In genomic region chr13:42652642-42653415, GRCh38 we compare ENCODE assay signal across 20 cellular contexts.
"Had no signal": no experiment of that assay in that cellular context is flagged by ENCODE, and none has a peak within 500 bp of the region (broad histone marks: within the 10 kb centered on the region; RNA-seq: fewer than 3 reads in every experiment).

No MANE protein-coding gene starts in this region.

- H3K36me3 Mint-ChIP-seq: immature natural killer cell; naive thymus-derived CD4-positive, alpha-beta T cell; stimulated activated naive B cell treated with anti-CD40 and anti-IgM and Interleukin-4, amounts not matched to agents 10 μg/mL and 1 μg/mL and 100 μg/mL, for 72 hours had no signal

- DNase-seq: colonic mucosa; dermis blood vessel endothelial cell; erythroblast; foreskin keratinocyte; immature natural killer cell; kidney; left cardiac atrium; left ventricle myocardium superior; naive thymus-derived CD4-positive, alpha-beta T cell; posterior cingulate gyrus; spleen; stimulated activated CD4-positive, alpha-beta T cell treated with anti-CD3 and anti-CD28 coated beads, Interleukin-15, amount 100 ng/mL, for 24 hours; stimulated activated CD4-positive, alpha-beta T cell treated with anti-CD3 and anti-CD28 coated beads, Interleukin-1b, Interleukin-23, amount 100 ng/mL, for 48 hours; stimulated activated CD4-positive, alpha-beta T cell treated with anti-CD3 and anti-CD28 coated beads, Interleukin-4, amount 100 ng/mL, for 4 hours; stimulated activated naive B cell treated with anti-CD40 and anti-IgM and Interleukin-4, amounts not matched to agents 10 μg/mL and 1 μg/mL and 100 μg/mL, for 72 hours; stimulated activated naive CD8-positive, alpha-beta T cell treated with anti-CD3 and anti-CD28 coated beads, Interleukin-15, amount 100 ng/mL, for 72 hours; testis had no signal

- H3K4me3 Mint-ChIP-seq: immature natural killer cell; naive thymus-derived CD4-positive, alpha-beta T cell; stimulated activated naive B cell treated with anti-CD40 and anti-IgM and Interleukin-4, amounts not matched to agents 10 μg/mL and 1 μg/mL and 100 μg/mL, for 72 hours; stimulated activated naive CD8-positive, alpha-beta T cell treated with anti-CD3 and anti-CD28 coated beads, Interleukin-15, amount 100 ng/mL, for 72 hours had no signal

- H3K36me3 ChIP-seq: colonic mucosa, spleen, tibial nerve had no signal

- H3K27ac Mint-ChIP-seq: immature natural killer cell; naive thymus-derived CD4-positive, alpha-beta T cell; stimulated activated naive B cell treated with anti-CD40 and anti-IgM and Interleukin-4, amounts not matched to agents 10 μg/mL and 1 μg/mL and 100 μg/mL, for 72 hours; stimulated activated naive CD8-positive, alpha-beta T cell treated with anti-CD3 and anti-CD28 coated beads, Interleukin-15, amount 100 ng/mL, for 72 hours had no signal

- H3K4me3 ChIP-seq: colonic mucosa, lung, spleen, testis, tibial nerve had no signal

- H3K4me1 Mint-ChIP-seq: naive thymus-derived CD4-positive, alpha-beta T cell; stimulated activated naive B cell treated with anti-CD40 and anti-IgM and Interleukin-4, amounts not matched to agents 10 μg/mL and 1 μg/mL and 100 μg/mL, for 72 hours; stimulated activated naive CD8-positive, alpha-beta T cell treated with anti-CD3 and anti-CD28 coated beads, Interleukin-15, amount 100 ng/mL, for 72 hours had no signal

- FAIRE-seq: kidney had no signal

- H3K27me3 ChIP-seq: colonic mucosa, testis had no signal

- H3K4me1 ChIP-seq: colonic mucosa, foreskin keratinocyte, spleen, testis, tibial nerve had no signal

- H3K9me3 Mint-ChIP-seq: immature natural killer cell; stimulated activated naive B cell treated with anti-CD40 and anti-IgM and Interleukin-4, amounts not matched to agents 10 μg/mL and 1 μg/mL and 100 μg/mL, for 72 hours; stimulated activated naive CD8-positive, alpha-beta T cell treated with anti-CD3 and anti-CD28 coated beads, Interleukin-15, amount 100 ng/mL, for 72 hours had no signal

- H3K9me3 ChIP-seq: colonic mucosa, spleen, testis, tibial nerve had no signal

- ATAC-seq: foreskin keratinocyte; left cardiac atrium; left ventricle myocardium superior; naive thymus-derived CD4-positive, alpha-beta T cell; sciatic nerve; stimulated activated naive B cell treated with anti-CD40 and anti-IgM and Interleukin-4, amounts not matched to agents 10 μg/mL and 1 μg/mL and 100 μg/mL, for 72 hours; stimulated activated naive CD8-positive, alpha-beta T cell treated with anti-CD3 and anti-CD28 coated beads, Interleukin-15, amount 100 ng/mL, for 72 hours had no signal

- H3K27ac ChIP-seq: colonic mucosa, foreskin keratinocyte, spleen, testis, tibial nerve had no signal
